Comparison of ENCODE assay signal across 10 cellular contexts in the genomic region with DNA sequence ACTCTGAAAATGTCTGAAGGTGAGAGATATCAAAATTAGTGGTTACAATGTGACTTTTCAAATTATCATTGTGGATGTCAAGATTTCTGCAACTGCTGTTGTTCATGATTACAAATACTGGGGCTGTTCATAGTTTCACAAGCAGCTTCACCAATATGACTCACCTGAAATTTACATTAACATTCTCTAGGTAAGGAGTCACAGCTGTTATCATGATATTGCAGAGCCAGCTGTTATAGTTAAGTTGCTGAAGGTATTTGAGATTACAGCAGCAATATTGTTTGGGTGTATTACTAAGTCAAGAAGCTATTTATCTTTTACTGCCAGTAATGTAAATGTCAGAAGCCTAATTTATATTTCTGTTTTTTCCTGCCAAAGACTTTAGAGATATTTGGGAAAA.
DNase-seq lines count a peak whose midpoint lies in the region; ATAC-seq lines count a peak whose summit lies in the region.
"Had no signal": no experiment of that assay in that cellular context is flagged by ENCODE, and none has a peak within 500 bp of the region (broad histone marks: within the 10 kb centered on the region; RNA-seq: fewer than 3 reads in every experiment).

No MANE protein-coding gene starts in this region.

- no peaks in the 10 kb centered on the region for H3K4me1 ChIP-seq in adipocyte (ENCODE audit: control insufficient read depth, insufficient read depth, low read length)
- H3K4me1 ChIP-seq in mesendoderm (ENCODE audit: control insufficient read depth, low read depth, low read length): peaks cover 2% of the 10 kb centered on the region

- H3K56ac ChIP-seq in mesendoderm (ENCODE audit: low read length): no peak overlapping the region

- no peak overlapping the region for H3K18ac ChIP-seq in mesendoderm (ENCODE audit: low read length)

- DNase-seq in adipocyte (ENCODE audit: low read depth) (peak; percentile 18), mesendoderm (peak; percentile 74)
- no peak for DNase-seq in NK-92 treated with Interleukin-12 subunit alpha and Interleukin-12 subunit beta, amount 100 ng/mL, for 24 hours (lab: John Stamatoyannopoulos, UW)
- no peak for DNase-seq in effector memory CD8-positive, alpha-beta T cell
- no peak for DNase-seq in naive thymus-derived CD8-positive, alpha-beta T cell
- DNase-seq: NCI-H187 had no signal

- H3K36me3 ChIP-seq in adipocyte (ENCODE audit: control insufficient read depth, insufficient read depth, low read length, severe bottlenecking) (no peaks in the 10 kb centered on the region), mesendoderm (ENCODE audit: control insufficient read depth, insufficient read depth, low read length) (no peaks in the 10 kb centered on the region)

- no peak overlapping the region for H2BK120ac ChIP-seq in mesendoderm (ENCODE audit: low read depth, low read length)

- H3K9me3 Mint-ChIP-seq in effector memory CD8-positive, alpha-beta T cell: peaks cover 3 to 4% of the 10 kb centered on the region in 2 donors
- peaks cover 0 to 5% (median 0%) of the 10 kb centered on the region in 9 donors for H3K9me3 Mint-ChIP-seq in naive thymus-derived CD8-positive, alpha-beta T cell
- H3K9me3 Mint-ChIP-seq: activated T-helper 1 cell treated with anti-CD3 and anti-CD28 coated beads, Interleukin-12 subunit alpha, Interleukin-12 subunit beta, Interleukin-2, Interleukin-4 antibody, amounts not matched to agents 30 ng/mL and 10 ng/mL and 1 ng/mL, durations not matched to agents 14 hours and 24 hours and 36 hours had no signal

- no peaks in the 10 kb centered on the region for H3K36me3 Mint-ChIP-seq in effector memory CD8-positive, alpha-beta T cell (ENCODE audit: insufficient read depth)
- peaks cover 0 to 1% (median 0%) of the 10 kb centered on the region in 3 donors for H3K36me3 Mint-ChIP-seq in naive thymus-derived CD8-positive, alpha-beta T cell

- peak; percentile 61 for ATAC-seq in GM18520 (IDR thresholded peaks at IDR 0.05; ENCODE audit: unreplicated experiment)
- peak; percentile 62 for ATAC-seq in HG03280 (IDR thresholded peaks at IDR 0.05; ENCODE audit: unreplicated experiment)
- no peak for ATAC-seq in effector memory CD8-positive, alpha-beta T cell (replicated peaks)
- ATAC-seq in naive thymus-derived CD8-positive, alpha-beta T cell: no peak
- ATAC-seq in HG03139 (IDR thresholded peaks at IDR 0.05; ENCODE audit: unreplicated experiment): no peak

- H3K4me2 ChIP-seq in mesendoderm (ENCODE audit: low read length): no peak overlapping the region

- POLR2A ChIA-PET in naive thymus-derived CD8-positive, alpha-beta T cell (lab: Charles Lee): no interaction called here

- H3K4ac ChIP-seq in mesendoderm (ENCODE audit: low read depth, low read length): no peak overlapping the region

- no peak overlapping the region for H2AK5ac ChIP-seq in mesendoderm (ENCODE audit: low read length)

- H3K27me3 ChIP-seq in adipocyte (replicated peaks; ENCODE audit: control insufficient read depth, insufficient read depth, low read length) (peaks cover 5% of the 10 kb centered on the region), mesendoderm (ENCODE audit: insufficient read depth, low read length, poor library complexity) (no peaks in the 10 kb centered on the region)

- no peaks in the 10 kb centered on the region for H3K79me1 ChIP-seq in mesendoderm (ENCODE audit: low read length)

- no peaks in the 10 kb centered on the region for H3K9me3 ChIP-seq in adipocyte (ENCODE audit: control insufficient read depth, low read length)

- H3K27ac Mint-ChIP-seq in effector memory CD8-positive, alpha-beta T cell: no peak overlapping the region
- H3K27ac Mint-ChIP-seq in naive thymus-derived CD8-positive, alpha-beta T cell: no peak overlapping the region
- H3K27ac Mint-ChIP-seq: activated T-helper 1 cell treated with anti-CD3 and anti-CD28 coated beads, Interleukin-12 subunit alpha, Interleukin-12 subunit beta, Interleukin-2, Interleukin-4 antibody, amounts not matched to agents 30 ng/mL and 10 ng/mL and 1 ng/mL, durations not matched to agents 14 hours and 24 hours and 36 hours had no signal

- no peaks in the 10 kb centered on the region for H3K27me3 Mint-ChIP-seq in effector memory CD8-positive, alpha-beta T cell
- H3K27me3 Mint-ChIP-seq in naive thymus-derived CD8-positive, alpha-beta T cell: no peaks in the 10 kb centered on the region

- H4K8ac ChIP-seq in mesendoderm (ENCODE audit: low read depth, low read length): no peak overlapping the region

- H3K4me3 ChIP-seq in adipocyte (ENCODE audit: low read length) (no peak overlapping the region), mesendoderm (ENCODE audit: low read length) (no peak overlapping the region)

- no peak overlapping the region for H3K27ac ChIP-seq in mesendoderm (ENCODE audit: low read depth, low read length)

- no peaks in the 10 kb centered on the region for H3K4me1 Mint-ChIP-seq in effector memory CD8-positive, alpha-beta T cell (ENCODE audit: low read depth in 2 of 2)
- no peaks in the 10 kb centered on the region for H3K4me1 Mint-ChIP-seq in naive thymus-derived CD8-positive, alpha-beta T cell

- H4K5ac ChIP-seq in mesendoderm (ENCODE audit: low read length): no peak overlapping the region

- no peak overlapping the region for H3K4me3 Mint-ChIP-seq in effector memory CD8-positive, alpha-beta T cell
- H3K4me3 Mint-ChIP-seq in naive thymus-derived CD8-positive, alpha-beta T cell: no peak overlapping the region
- H3K4me3 Mint-ChIP-seq: activated T-helper 1 cell treated with anti-CD3 and anti-CD28 coated beads, Interleukin-12 subunit alpha, Interleukin-12 subunit beta, Interleukin-2, Interleukin-4 antibody, amounts not matched to agents 30 ng/mL and 10 ng/mL and 1 ng/mL, durations not matched to agents 14 hours and 24 hours and 36 hours had no signal

- no peak overlapping the region for H2BK5ac ChIP-seq in mesendoderm (ENCODE audit: low read length)

- H3K23ac ChIP-seq in mesendoderm (ENCODE audit: low read length): no peak overlapping the region

- H2BK15ac ChIP-seq in mesendoderm (replicated peaks; ENCODE audit: low read depth): no peak overlapping the region

- no peak overlapping the region for H3K9ac ChIP-seq in adipocyte (ENCODE audit: low read length)
- no peak overlapping the region for H3K9ac ChIP-seq in mesendoderm (ENCODE audit: low read length)

- no peaks in the 10 kb centered on the region for H3K79me2 ChIP-seq in mesendoderm (ENCODE audit: control insufficient read depth, insufficient read depth, low read length)

Comparison
In these comparisons a context has a peak if more than half of its experiments do, and no peak if none do; other contexts are left out.
1. ATAC-seq: peak in GM18520 (single experiment) and HG03280 (single experiment); none in effector memory CD8-positive, alpha-beta T cell (single experiment), naive thymus-derived CD8-positive, alpha-beta T cell (0 of 2) and HG03139 (single experiment).
2. DNase-seq: peak in adipocyte (single experiment) and mesendoderm (single experiment); none in NK-92 treated with Interleukin-12 subunit alpha and Interleukin-12 subunit beta, amount 100 ng/mL, for 24 hours (single experiment), effector memory CD8-positive, alpha-beta T cell (0 of 3) and naive thymus-derived CD8-positive, alpha-beta T cell (0 of 10).